ENCODE assay signal across 8 cellular contexts in the genomic region with DNA sequence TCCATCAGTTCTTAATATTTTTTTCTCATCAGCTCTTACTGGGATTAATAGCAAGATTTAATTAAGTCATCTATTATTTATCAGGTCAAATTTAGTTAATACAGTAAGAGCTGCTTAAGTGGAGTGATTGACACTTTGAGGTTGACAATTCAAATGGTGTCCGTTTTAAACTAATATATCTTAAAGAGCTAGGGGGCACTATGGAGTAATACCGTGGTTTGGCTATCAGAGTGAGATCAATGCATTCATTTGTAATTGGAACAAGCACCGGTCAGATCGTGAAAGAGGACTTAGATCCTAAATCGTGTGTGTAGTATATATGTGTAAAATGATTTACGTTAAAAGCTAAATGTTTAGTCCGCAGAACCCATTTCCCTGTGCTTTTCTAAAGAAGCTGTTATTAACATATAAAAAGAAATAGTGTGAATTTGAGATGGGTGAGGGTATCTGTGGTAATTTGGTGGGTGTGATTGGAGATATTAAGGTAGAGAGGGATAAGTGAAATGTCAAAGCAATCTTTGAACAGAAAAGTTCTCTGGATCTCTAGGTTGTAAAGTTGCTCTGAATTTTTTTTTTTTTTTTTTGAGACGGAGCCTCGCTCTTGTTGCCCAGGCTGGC. TPM values are rescaled to one million over a fixed set of nuclear protein-coding genes. Genes with fewer than 3 reads are reported as not detected.
DNase-seq lines count a peak whose midpoint lies in the region; ATAC-seq and TF ChIP-seq lines count a peak whose summit lies in the region.

No MANE protein-coding gene starts in this region.

- H3K36me3 ChIP-seq in body of pancreas (replicated peaks in 1 of 2; ENCODE audit: insufficient read depth in 1 of 2, low read depth in 2 of 2), result no peaks in the 10 kb centered on the region
- H3K36me3 ChIP-seq in kidney epithelial cell (ENCODE audit: control insufficient read depth, insufficient read depth, low read length), result no peaks in the 10 kb centered on the region
- no peaks in the 10 kb centered on the region for H3K36me3 ChIP-seq in testis (ENCODE audit: low read depth, missing control alignments)

- no peaks in the 10 kb centered on the region for H3K9me3 ChIP-seq in body of pancreas
- H3K9me3 ChIP-seq in testis, result no peaks in the 10 kb centered on the region

- DNase-seq in CD1c-positive myeloid dendritic cell (ENCODE audit: extremely low spot score), result peak; percentile 66
- peak; percentile 17 for DNase-seq in H4 (ENCODE audit: low spot score)
- peak; percentile 63 for DNase-seq in NCI-H748 (lab: John Stamatoyannopoulos, UW; ENCODE audit: unreplicated experiment)
- DNase-seq in body of pancreas, result no peak
- DNase-seq in kidney epithelial cell (ENCODE audit: low read depth), result no peak
- no peak for DNase-seq in testis

- ATAC-seq in body of pancreas (no peak), GM19035 (IDR thresholded peaks at IDR 0.05; ENCODE audit: unreplicated experiment) (no peak), GM19395 (IDR thresholded peaks at IDR 0.05; ENCODE audit: unreplicated experiment) (no peak)

- peak; percentile 16 to 74 (median 68) for TF ChIP-seq CTCF in body of pancreas (IDR thresholded peaks at IDR 0.05)
- TF ChIP-seq CTCF in kidney epithelial cell (IDR thresholded peaks at IDR 0.05; ENCODE audit: insufficient read depth, low read length, poor library complexity, severe bottlenecking), result peak; percentile 54
- peak; percentile 23 to 62 (median 48) for TF ChIP-seq CTCF in testis (IDR thresholded peaks at IDR 0.05)

- peak overlapping the region in 1 of 2 donors; percentile 51 for H3K4me3 ChIP-seq in body of pancreas
- H3K4me3 ChIP-seq in kidney epithelial cell (ENCODE audit: low read depth, low read length), result peak overlapping the region; percentile 99
- no peak overlapping the region for H3K4me3 ChIP-seq in testis

- H3K4me1 ChIP-seq in body of pancreas (peaks cover 47% of the 10 kb centered on the region), testis (no peaks in the 10 kb centered on the region)

- peak overlapping the region in 3 of 4 donors; percentile 97 to 98 (median 98) for H3K27ac ChIP-seq in body of pancreas
- H3K27ac ChIP-seq in testis, result no peak overlapping the region

- H3K27me3 ChIP-seq in body of pancreas (no peaks in the 10 kb centered on the region), kidney epithelial cell (ENCODE audit: control insufficient read depth, insufficient read depth, low read length) (no peaks in the 10 kb centered on the region), testis (no peaks in the 10 kb centered on the region)

- 20 to 22% methylated on average over 9 of the region's 9 CpGs for WGBS in body of pancreas, 2 donors
- WGBS in testis, 2 donors, result 21 to 35% methylated on average over 9 of the region's 9 CpGs

- intact Hi-C loops in body of pancreas (cut with DNase I) (loop anchor here (5.0 kb wide), 1 partner anchor 173 kb away; no protein-coding TSS in a partner anchor), testis (cut with DNase I; ENCODE audit: low total_unique reads) (loop anchor here (5.0 kb wide), 1 partner anchor 168 kb away; no protein-coding TSS in a partner anchor)

- TF ChIP-seq POLR2A in body of pancreas (IDR thresholded peaks at IDR 0.05) (peak in 1 of 3 donors; percentile 23), testis (IDR thresholded peaks at IDR 0.05) (no peak)

RNA-seq across cellular contexts. Expression of a gene that starts 2.3 kb away (rescaled TPM):
- 7.7 and 8.9 TPM in 2 replicates for total RNA-seq in H4 (2014; rRNA removed; shearing (Covaris generic))
- total RNA-seq in body of pancreas, result 10 to 100 TPM; 15.3 to 16.5 TPM
- total RNA-seq in kidney epithelial cell, result 10.1 and 12.0 TPM in 2 replicates
- total RNA-seq in testis, result 1 to 10 TPM; 7.6 to 8.9 TPM
- polyA plus RNA-seq in testis (ENCODE audit: insufficient read depth, low read depth, low replicate concordance), result 9.8 TPM

Comparison
In these comparisons a context has a peak if more than half of its experiments do, and no peak if none do; other contexts are left out.
1. DNase-seq: peak in CD1c-positive myeloid dendritic cell (single experiment), H4 (single experiment) and NCI-H748 (single experiment); none in body of pancreas (0 of 4), kidney epithelial cell (single experiment) and testis (single experiment).
2. H3K27ac ChIP-seq: peak in body of pancreas (3 of 4); none in testis (0 of 2).
3. Peak in every context shown above with its lines, with median percentiles within 50 percentile points of each other: CTCF ChIP-seq.